8 cellular contexts compared by ENCODE assay signal in genomic region chr6:110415297-110415916, GRCh38. TPM values are rescaled to one million over a fixed set of nuclear protein-coding genes. Genes with fewer than 3 reads are reported as not detected.
DNase-seq lines count a peak whose midpoint lies in the region; ATAC-seq and TF ChIP-seq lines count a peak whose summit lies in the region.

DDO (minus strand) TSS chr6:110415575; CDS start chr6:110413462, 2,113 bp downstream.

- in situ Hi-C loops in HAP-1 (cut with MboI; ENCODE audit: low sequenced_read_pairs) = no loop called here

- no peak for TF ChIP-seq POLR2A in breast epithelium (IDR thresholded peaks at IDR 0.05)
- no peak for TF ChIP-seq POLR2A in right lobe of liver (IDR thresholded peaks at IDR 0.05)

- H3K36me3 ChIP-seq in MG63 (no peaks in the 10 kb centered on the region), breast epithelium (no peaks in the 10 kb centered on the region), right lobe of liver (no peaks in the 10 kb centered on the region), thoracic aorta (no peaks in the 10 kb centered on the region), HAP-1 (replicated peaks) (no peaks in the 10 kb centered on the region)

- CTCF ChIA-PET in CD4-positive, alpha-beta T cell (lab: Charles Lee) = no interaction called here

- ATAC-seq in right lobe of liver (peak; percentile 90 to 97 (median 94)), thoracic aorta (ENCODE audit: insufficient number of reproducible peaks, low FRiP score, low read depth) (peak; percentile 81)
- no peak for ATAC-seq in CD4-positive, alpha-beta T cell (ENCODE audit: poor library complexity)

- H3K27ac ChIP-seq in breast epithelium (peak within 1 kb of the TSS; percentile 71 to 82), right lobe of liver (peak within 1 kb of the TSS; percentile 69 to 95 (median 71)), thoracic aorta (peak within 1 kb of the TSS; percentile 68 to 75)
- H3K27ac ChIP-seq in CD4-positive, alpha-beta T cell (ENCODE audit: low read depth, low read length) = no peak within 1 kb of the TSS

- no peaks in the 10 kb centered on the region for H3K27me3 ChIP-seq in MG63
- H3K27me3 ChIP-seq in breast epithelium = no peaks in the 10 kb centered on the region
- H3K27me3 ChIP-seq in right lobe of liver = no peaks in the 10 kb centered on the region
- no peaks in the 10 kb centered on the region for H3K27me3 ChIP-seq in thoracic aorta (replicated peaks; ENCODE audit: insufficient read depth)
- no peaks in the 10 kb centered on the region for H3K27me3 ChIP-seq in HAP-1 (ENCODE audit: low read depth)
- peaks cover 6% of the 10 kb centered on the region for H3K27me3 ChIP-seq in CD4-positive, alpha-beta T cell (ENCODE audit: control insufficient read depth, insufficient read depth, low read length)

- no peaks in the 10 kb centered on the region for H3K9me3 Mint-ChIP-seq in CD4-positive, alpha-beta T cell

- peak; percentile 94 for DNase-seq in Ammon's horn (ENCODE audit: low spot score)
- peak; percentile 87 for DNase-seq in MG63
- peak; percentile 86 to 92 for DNase-seq in breast epithelium (ENCODE audit: low spot score in 2 of 2)
- DNase-seq in right lobe of liver = peak; percentile 92 to 98 (median 96)
- DNase-seq in thoracic aorta (ENCODE audit: low spot score) = peak; percentile 77
- no peak for DNase-seq in activated CD4-positive, alpha-beta T cell treated with anti-CD3 and anti-CD28 coated beads, Interleukin-2, amount 50 U/mL, for 1 hour
- DNase-seq in HAP-1 (ENCODE audit: low spot score in 2 of 2) = no peak
- DNase-seq in CD4-positive, alpha-beta T cell = no peak

- TF ChIP-seq CTCF in breast epithelium (IDR thresholded peaks at IDR 0.05) = no peak
- TF ChIP-seq CTCF in right lobe of liver (IDR thresholded peaks at IDR 0.05) = no peak
- TF ChIP-seq CTCF in thoracic aorta (IDR thresholded peaks at IDR 0.05) = no peak
- no peak for TF ChIP-seq CTCF in CD4-positive, alpha-beta T cell (IDR thresholded peaks at IDR 0.05)

- no peaks in the 10 kb centered on the region for H3K4me1 Mint-ChIP-seq in CD4-positive, alpha-beta T cell (ENCODE audit: low read depth)

- 10% methylated on average over 8 of the region's 10 CpGs for WGBS in right lobe of liver (ENCODE audit: insufficient coverage, low coverage, low lambda C conversion rate, missing lambda C conversion rate)

- peaks cover 27% of the 10 kb centered on the region for H3K27me3 Mint-ChIP-seq in CD4-positive, alpha-beta T cell

- H3K9me3 ChIP-seq in MG63 (no peaks in the 10 kb centered on the region), breast epithelium (no peaks in the 10 kb centered on the region), right lobe of liver (no peaks in the 10 kb centered on the region), thoracic aorta (no peaks in the 10 kb centered on the region), HAP-1 (no peaks in the 10 kb centered on the region)
- no peaks in the 10 kb centered on the region for H3K9me3 ChIP-seq in CD4-positive, alpha-beta T cell (ENCODE audit: control insufficient read depth, low read length)

- no peak within 1 kb of the TSS for H3K4me3 Mint-ChIP-seq in CD4-positive, alpha-beta T cell

- H3K4me3 ChIP-seq in MG63 (peak within 1 kb of the TSS; percentile 33), breast epithelium (peak within 1 kb of the TSS; percentile 38 to 60 (median 48)), right lobe of liver (peak within 1 kb of the TSS; percentile 25 to 61 (median 54)), thoracic aorta (peak within 1 kb of the TSS; percentile 69), HAP-1 (no peak within 1 kb of the TSS)

- H3K4me1 ChIP-seq in breast epithelium (no peaks in the 10 kb centered on the region), right lobe of liver (peaks cover 0 to 34% (median 15%) of the 10 kb centered on the region in 4 donors), thoracic aorta (ENCODE audit: control insufficient read depth in 1 of 2, low read depth in 2 of 2) (peaks cover 6 to 19% of the 10 kb centered on the region in 2 donors), HAP-1 (no peaks in the 10 kb centered on the region)

- H3K27ac Mint-ChIP-seq in CD4-positive, alpha-beta T cell = no peak within 1 kb of the TSS

- POLR2A ChIA-PET in CD4-positive, alpha-beta T cell (lab: Charles Lee) = no interaction called here

- intact Hi-C loops in breast epithelium (cut with DNase I; ENCODE audit: low total_unique reads) (no loop called here), right lobe of liver (cut with DNase I) (no loop called here)
- intact Hi-C loops in CD4-positive, alpha-beta T cell (cut with DNase I, micrococcal nuclease) = no loop called here

- no peaks in the 10 kb centered on the region for H3K36me3 Mint-ChIP-seq in CD4-positive, alpha-beta T cell (ENCODE audit: low read depth)

RNA-seq across cellular contexts. Expression of gene DDO, which starts in this region (rescaled TPM):
- total RNA-seq in MG63 (2014; rRNA removed; shearing (Covaris generic); ENCODE audit: low replicate concordance) = 0.22 and 0.89 TPM in 2 replicates
- 1 to 10 TPM; 1.6 to 4.7 (median 2.0) TPM for total RNA-seq in breast epithelium
- total RNA-seq in right lobe of liver = 1 to 10 TPM; 4.6 to 9.4 (median 6.4) TPM
- total RNA-seq in thoracic aorta = 1 to 10 TPM in 1 of 2 donors, under 1 TPM in 1; 0.68 to 1.6 TPM
- total RNA-seq in CD4-positive, alpha-beta T cell = not detected

Comparison
In these comparisons a context has a peak if more than half of its experiments do, and no peak if none do; other contexts are left out.
1. Peak in DNase-seq and H3K4me3 ChIP-seq in MG63; RNA of the gene not detected or under 1 TPM.
2. DNase-seq: peak in Ammon's horn (single experiment), breast epithelium (2 of 2), right lobe of liver (3 of 3) and thoracic aorta (single experiment); none in activated CD4-positive, alpha-beta T cell treated with anti-CD3 and anti-CD28 coated beads, Interleukin-2, amount 50 U/mL, for 1 hour (single experiment), HAP-1 (0 of 2) and CD4-positive, alpha-beta T cell (0 of 10).